29 cellular contexts compared by ENCODE assay signal in genomic region chr12:15778126-15778525, GRCh38. TPM values are rescaled to one million over a fixed set of nuclear protein-coding genes. Genes with fewer than 3 reads are reported as not detected.
DNase-seq lines count a peak whose midpoint lies in the region; ATAC-seq, FAIRE-seq and TF ChIP-seq lines count a peak whose summit lies in the region.
"Had no signal": no experiment of that assay in that cellular context is flagged by ENCODE, and none has a peak within 500 bp of the region (broad histone marks: within the 10 kb centered on the region; RNA-seq: fewer than 3 reads in every experiment).

No MANE protein-coding gene starts in this region.

- TF ChIP-seq RAD21 in GM12878 (IDR thresholded peaks at IDR 0.05; ENCODE audit: insufficient read depth, low read depth, low read length) = no peak

- DNase-seq in HCEC 1CT (peak; percentile 69), GM12878 (ENCODE audit: low read depth, low spot score) (no peak), kidney glomerular epithelial cell (lab: John Stamatoyannopoulos, UW) (peak; percentile 53), uterus (no peak), NCI-H2081 treated with DMSO at 0.1 percent for 48 hours (lab: John Stamatoyannopoulos, UW) (no peak), A673 (ENCODE audit: low spot score) (no peak), DMS153 (lab: John Stamatoyannopoulos, UW) (no peak)
- DNase-seq: activated CD4-positive, alpha-beta T cell treated with anti-CD3 and anti-CD28 coated beads, Interleukin-2, amount 50 U/mL, for 48 hours; activated naive CD4-positive, alpha-beta T cell; activated T-cell treated with anti-CD3 and anti-CD28 coated beads, Interleukin-2, amount 50 U/mL, for 72 hours; Calu3; CD4-positive, CD25-positive, alpha-beta regulatory T cell; Karpas-422; left ventricle myocardium inferior; NCI-H1436; NCI-H2081; NCI-H226; NCI-H69; PC-9; posterior cingulate gyrus; stimulated activated naive B cell treated with anti-CD40 and anti-IgM and Interleukin-4, amounts not matched to agents 10 μg/mL and 1 μg/mL and 100 μg/mL, for 72 hours; substantia nigra; T-helper 2 cell; trophoblast cell had no signal

- no peak for TF ChIP-seq CTCF in GM12878 (IDR thresholded peaks at IDR 0.05 in 2 of 3, conservative IDR thresholded peaks at IDR 0.05 in 1 of 3; ENCODE audit: control insufficient read depth in 2 of 3, extremely low read depth in 1 of 3, insufficient read depth in 1 of 3, low read depth in 3 of 3, low read length in 3 of 3)
- no peak for TF ChIP-seq CTCF in uterus (IDR thresholded peaks at IDR 0.05)
- no peak for TF ChIP-seq CTCF in A673 (conservative IDR thresholded peaks at IDR 0.05; ENCODE audit: low read depth, low read length)

- H4K20me1 ChIP-seq in GM12878 (ENCODE audit: control insufficient read depth, insufficient read depth) = no peaks in the 10 kb centered on the region

- in situ Hi-C loops in GM12878 (cut with MboI) = no loop called here

- H3K9me3 ChIP-seq in GM12878 (replicated peaks; ENCODE audit: control insufficient read depth, insufficient read depth, low read length) (no peaks in the 10 kb centered on the region), uterus (no peaks in the 10 kb centered on the region), A673 (ENCODE audit: low read depth, low read length, poor library complexity, severe bottlenecking) (no peaks in the 10 kb centered on the region)
- H3K9me3 ChIP-seq: left ventricle myocardium inferior had no signal

- H3K27ac ChIP-seq in GM12878 (ENCODE audit: control insufficient read depth, insufficient read depth) = no peak overlapping the region
- peak overlapping the region; percentile 40 to 59 for H3K27ac ChIP-seq in uterus
- H3K27ac ChIP-seq in A673 (ENCODE audit: low read depth, low read length, poor library complexity, severe bottlenecking) = no peak overlapping the region
- H3K27ac ChIP-seq: PC-9 had no signal

- 65% methylated on average over 3 of the region's 3 CpGs for WGBS in GM12878 (ENCODE audit: insufficient coverage, insufficient replicate concordance, low lambda C conversion rate, missing lambda C conversion rate)

- no peak overlapping the region for H3K4me2 ChIP-seq in GM12878 (ENCODE audit: control insufficient read depth, insufficient read depth)
- H3K4me2 ChIP-seq: PC-9 had no signal

- H3K9ac ChIP-seq in GM12878 (ENCODE audit: control insufficient read depth, insufficient read depth, low read length) = no peak overlapping the region

- RAD21 ChIA-PET in GM12878 (lab: Charles Lee; ENCODE audit: unreplicated experiment) = interaction anchor here (2.5 to 4.0 kb wide), 2 partner anchors 11 to 47 kb away, joined by 6 to 23 read pairs; partner anchors contain the start of gene EPS8

- peak; percentile 26 for ATAC-seq in GM12878
- ATAC-seq: activated CD4-positive, CD25-positive, alpha-beta regulatory T cell treated with anti-CD3 and anti-CD28 coated beads, Interleukin-2, amount 50 U/mL, for 24 hours; activated T-cell treated with anti-CD3 and anti-CD28 coated beads, Interleukin-2, amount 50 U/mL, for 72 hours; HCT116; Right ventricle myocardium inferior; sciatic nerve; stimulated activated naive B cell treated with anti-CD40 and anti-IgM and Interleukin-4, amounts not matched to agents 10 μg/mL and 1 μg/mL and 100 μg/mL, for 72 hours had no signal

- no peak overlapping the region for H2AFZ ChIP-seq in GM12878 (ENCODE audit: control insufficient read depth, low read depth, low read length)
- H2AFZ ChIP-seq: PC-9 had no signal

- no peak for FAIRE-seq in GM12878 (lab: Jason Lieb, UNC)
- FAIRE-seq: islet of Langerhans had no signal

- BruUV-seq in GM12878 (replicated peaks; lab: Mats Ljungman, UMichigan) (no TSS peak), A673 (replicated peaks; lab: Mats Ljungman, UMichigan) (no TSS peak)

- POLR2A ChIA-PET in GM12878 (lab: Charles Lee) = interaction anchor here (5.3 kb wide), 1 partner anchor 11 kb away, joined by 45 read pairs; the partner anchor contains the start of gene EPS8
- POLR2A ChIA-PET in A673 (lab: Charles Lee; ENCODE audit: low non-redundant PET) = no interaction called here

- no peak overlapping the region for H3K4me3 ChIP-seq in GM12878
- no peak overlapping the region for H3K4me3 ChIP-seq in uterus
- no peak overlapping the region for H3K4me3 ChIP-seq in A673 (ENCODE audit: low read depth, low read length, poor library complexity, severe bottlenecking)
- H3K4me3 ChIP-seq: left ventricle myocardium inferior, PC-9 had no signal

- no peak for TF ChIP-seq EP300 in GM12878 (IDR thresholded peaks at IDR 0.05; ENCODE audit: borderline replicate concordance in 1 of 2, control insufficient read depth in 1 of 2, low read depth in 2 of 2, low read length in 2 of 2)

- H3K4me1 ChIP-seq in GM12878 (ENCODE audit: control insufficient read depth, insufficient read depth, low read length) (no peaks in the 10 kb centered on the region), uterus (peaks cover 0 to 8% of the 10 kb centered on the region in 2 donors), A673 (ENCODE audit: insufficient read depth, low read length, poor library complexity, severe bottlenecking) (peaks cover 9% of the 10 kb centered on the region)

- CTCF ChIA-PET in GM12878 (lab: Yijun Ruan, JAX) (interaction anchor here (3.4 kb wide), 1 partner anchor 10 kb away, joined by 11 read pairs; the partner anchor contains the start of gene EPS8), A673 (lab: Charles Lee) (no interaction called here)

- intact Hi-C loops in GM12878 (cut with micrococcal nuclease; ENCODE audit: unreplicated experiment) (no loop called here), uterus (cut with DNase I; ENCODE audit: low total_unique reads) (no loop called here), A673 (cut with micrococcal nuclease; ENCODE audit: unreplicated experiment) (no loop called here)

- SMC1A ChIA-PET in GM12878 (lab: Charles Lee; ENCODE audit: uncharacterized antibody, unreplicated experiment) = interaction anchor here (0.8 to 12.3 kb wide), 10 partner anchors 10 to 245 kb away, joined by 3 to 201 read pairs (median 4); partner anchors contain the start of gene EPS8

- H3K36me3 ChIP-seq in GM12878 (ENCODE audit: control insufficient read depth in 2 of 2, insufficient read depth in 2 of 2, low read length in 1 of 2) = no peaks in the 10 kb centered on the region
- no peaks in the 10 kb centered on the region for H3K36me3 ChIP-seq in uterus
- no peaks in the 10 kb centered on the region for H3K36me3 ChIP-seq in A673 (ENCODE audit: insufficient read depth, low read length, poor library complexity, severe bottlenecking)
- H3K36me3 ChIP-seq: left ventricle myocardium inferior had no signal

- H3K27me3 ChIP-seq in GM12878 (replicated peaks in 1 of 2; ENCODE audit: control insufficient read depth in 2 of 2, insufficient read depth in 2 of 2, low read length in 1 of 2) (no peaks in the 10 kb centered on the region), uterus (no peaks in the 10 kb centered on the region), A673 (replicated peaks; ENCODE audit: insufficient read depth, low read depth, low read length, poor library complexity) (no peaks in the 10 kb centered on the region)

- no peaks in the 10 kb centered on the region for H3K79me2 ChIP-seq in GM12878 (ENCODE audit: control insufficient read depth, insufficient read depth, low read length)

- TF ChIP-seq POLR2A in GM12878 (IDR thresholded peaks at IDR 0.05; ENCODE audit: low read depth, low read length) (no peak), uterus (IDR thresholded peaks at IDR 0.05) (no peak)

TF ChIP-seq in GM12878, 131 proteins besides CTCF, POLR2A, EP300 and RAD21:
- TF ChIP-seq ZNF622 (IDR thresholded peaks at IDR 0.05) (no peak), ZNF24 (IDR thresholded peaks at IDR 0.05) (0 out of 2 replicates have a peak, but pooled peaks have one; percentile 18)

RNA-seq across cellular contexts. Expression of gene EPS8, which starts 11.1 kb away (rescaled TPM):
- total RNA-seq in GM12878 (2013; cell fraction: nucleolus; rRNA removed) = 263 and 269 TPM in 2 replicates
- total RNA-seq in GM12878 (2014; rRNA removed) (4.7 TPM in 2 replicates), GM12878 (2014; rRNA removed; fragmentation: Illumina TruSeq; extraction: Trizol) (3.4 and 4.7 TPM in 2 replicates), GM12878 (2021) (3.2 TPM in 2 replicates), uterus (100 to 1,000 TPM in 3 of 4 donors, 10 to 100 TPM in 1; 93.7 to 173 (median 109) TPM), A673 (2021) (14.0 and 16.3 TPM in 2 replicates)
- 1.1 TPM for polyA plus RNA-seq in GM12878 (2011; ENCODE audit: low read depth)
- polyA plus RNA-seq in GM12878 (2011; rRNA removed) (127 and 173 TPM in 2 replicates), GM12878 (2014; fragmentation: Illumina TruSeq; extraction: Trizol) (3.1 and 3.8 TPM in 2 replicates), GM12878 (2014; fragmentation: Nextera tagmentation; extraction: Ambion mirVana) (1 to 10 TPM; 1.3 to 1.6 TPM), GM12878 (2014; rRNA removed) (3.3 and 3.4 TPM in 2 replicates), GM12878 (2016; fragmentation: Nextera tagmentation; extraction: Ambion mirVana) (1 to 10 TPM; 2.8 to 4.2 TPM)
- polyA plus RNA-seq in GM12878 (2011; cell fraction: cytosol; rRNA removed) = 84.5 and 94.4 TPM in 2 replicates
- 107 and 156 TPM in 2 replicates for polyA plus RNA-seq in GM12878 (2011; cell fraction: nucleus; rRNA removed)
- 1.3 and 1.9 TPM in 2 replicates for polyA plus RNA-seq in GM12878 (2012)
- 188 and 261 TPM in 2 replicates for polyA minus RNA-seq in GM12878 (2011; rRNA and poly(A)+ RNA removed)
- 42.4 and 55.6 TPM in 2 replicates for polyA minus RNA-seq in GM12878 (2011; cell fraction: cytosol; rRNA and poly(A)+ RNA removed)
- polyA minus RNA-seq in GM12878 (2011; cell fraction: nucleus; rRNA and poly(A)+ RNA removed) = 108 and 162 TPM in 2 replicates

Comparison
In these comparisons a context has a peak if more than half of its experiments do, and no peak if none do; other contexts are left out.
1. DNase-seq: peak in HCEC 1CT (single experiment) and kidney glomerular epithelial cell (single experiment); none in GM12878 (single experiment), uterus (0 of 2), NCI-H2081 treated with DMSO at 0.1 percent for 48 hours (single experiment), A673 (single experiment) and DMS153 (single experiment).
2. H3K27ac ChIP-seq: peak in uterus (2 of 2); none in GM12878 (single experiment) and A673 (single experiment).